1 cellular context compared by ENCODE assay signal in the genomic region with DNA sequence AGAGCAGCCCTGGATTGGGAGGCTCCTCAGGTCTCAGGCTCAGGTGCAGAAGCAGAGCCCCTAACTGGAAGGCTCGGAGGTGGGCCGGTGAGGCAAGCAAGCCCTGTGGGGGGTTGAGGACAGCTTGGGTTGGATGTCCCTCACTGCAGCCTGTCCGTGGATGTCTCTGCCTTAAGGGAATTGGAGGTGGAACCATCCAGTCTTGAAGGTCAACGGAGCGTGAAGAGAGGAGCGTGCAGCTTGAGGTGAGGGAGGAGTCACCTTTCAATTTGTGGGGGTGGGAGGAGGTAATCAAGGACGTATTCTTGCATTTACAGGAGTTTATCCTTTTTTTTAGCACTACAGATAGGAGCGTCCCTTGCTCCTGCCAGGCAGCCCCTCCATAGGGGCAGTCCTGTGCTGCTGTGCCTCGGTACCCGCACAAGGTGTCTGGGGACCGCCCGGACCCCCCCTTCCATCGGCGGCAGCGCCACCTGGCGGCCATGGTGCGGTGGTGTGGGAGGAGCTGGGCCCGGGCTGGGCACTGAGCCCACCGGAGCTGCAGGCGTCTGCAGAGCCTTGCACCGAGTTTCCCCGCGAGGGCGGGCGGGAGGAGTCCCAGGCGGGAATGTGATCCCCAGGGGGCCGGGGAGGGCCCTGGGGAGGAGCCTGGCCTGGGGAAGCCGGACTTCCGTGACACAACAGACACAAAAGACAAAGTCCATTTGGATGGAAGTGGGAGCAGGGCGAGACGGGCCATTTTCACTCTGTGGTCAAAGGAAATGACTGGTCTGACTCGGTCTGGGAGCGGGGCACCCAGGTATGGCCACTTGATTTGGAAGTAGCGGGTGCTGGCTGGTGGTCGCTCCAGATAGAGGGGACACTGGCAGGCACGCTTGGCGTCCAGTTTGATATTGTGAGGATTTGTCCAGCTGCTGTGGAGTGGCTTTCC.
TF ChIP-seq lines count a peak whose summit lies in the region.

No MANE protein-coding gene starts in this region.

TF ChIP-seq in HepG2, 621 proteins besides CTCF, POLR2A, EP300 and RAD21 (continued from another document and continues in another):
- TF ChIP-seq, protein P1, sequence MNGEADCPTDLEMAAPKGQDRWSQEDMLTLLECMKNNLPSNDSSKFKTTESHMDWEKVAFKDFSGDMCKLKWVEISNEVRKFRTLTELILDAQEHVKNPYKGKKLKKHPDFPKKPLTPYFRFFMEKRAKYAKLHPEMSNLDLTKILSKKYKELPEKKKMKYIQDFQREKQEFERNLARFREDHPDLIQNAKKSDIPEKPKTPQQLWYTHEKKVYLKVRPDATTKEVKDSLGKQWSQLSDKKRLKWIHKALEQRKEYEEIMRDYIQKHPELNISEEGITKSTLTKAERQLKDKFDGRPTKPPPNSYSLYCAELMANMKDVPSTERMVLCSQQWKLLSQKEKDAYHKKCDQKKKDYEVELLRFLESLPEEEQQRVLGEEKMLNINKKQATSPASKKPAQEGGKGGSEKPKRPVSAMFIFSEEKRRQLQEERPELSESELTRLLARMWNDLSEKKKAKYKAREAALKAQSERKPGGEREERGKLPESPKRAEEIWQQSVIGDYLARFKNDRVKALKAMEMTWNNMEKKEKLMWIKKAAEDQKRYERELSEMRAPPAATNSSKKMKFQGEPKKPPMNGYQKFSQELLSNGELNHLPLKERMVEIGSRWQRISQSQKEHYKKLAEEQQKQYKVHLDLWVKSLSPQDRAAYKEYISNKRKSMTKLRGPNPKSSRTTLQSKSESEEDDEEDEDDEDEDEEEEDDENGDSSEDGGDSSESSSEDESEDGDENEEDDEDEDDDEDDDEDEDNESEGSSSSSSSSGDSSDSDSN (CRISPR knock-in tag; IDR thresholded peaks at IDR 0.05) = peak; percentile 99
- TF ChIP-seq BRCA1 (CRISPR knock-in tag; IDR thresholded peaks at IDR 0.05) (peak; percentile 69; the same call in 1 of the 2 replicates), MED8 (CRISPR knock-in tag; IDR thresholded peaks at IDR 0.05; ENCODE audit: insufficient replicate concordance) (peak; percentile 15), RFX5 (IDR thresholded peaks at IDR 0.05; ENCODE audit: low read depth, low read length) (no peak), SATB2 (CRISPR knock-in tag; IDR thresholded peaks at IDR 0.05) (0 out of 2 replicates have a peak, but pooled peaks have one; percentile 75), ELF4 (CRISPR knock-in tag; IDR thresholded peaks at IDR 0.05; ENCODE audit: borderline replicate concordance) (peak; percentile 93), ZNF235 (CRISPR knock-in tag; IDR thresholded peaks at IDR 0.05; ENCODE audit: borderline replicate concordance) (no peak), FOXK2 (IDR thresholded peaks at IDR 0.05) (no peak), CCAR2 (optimal IDR thresholded peaks at IDR 0.05; ENCODE audit: low read depth, low read length) (peak; percentile 56), TSC22D2 (CRISPR knock-in tag; IDR thresholded peaks at IDR 0.05; ENCODE audit: borderline replicate concordance) (no peak), JDP2 (CRISPR knock-in tag; IDR thresholded peaks at IDR 0.05; ENCODE audit: borderline replicate concordance) (no peak), FOXM1 (CRISPR knock-in tag; IDR thresholded peaks at IDR 0.05) (no peak), ZNF446 (CRISPR knock-in tag; IDR thresholded peaks at IDR 0.05) (no peak), ZNF335 (CRISPR knock-in tag; IDR thresholded peaks at IDR 0.05) (peak; percentile 72; the same call in 1 of the 2 replicates), NKX3-1 (CRISPR knock-in tag; IDR thresholded peaks at IDR 0.05) (peak; percentile 82; the same call in 1 of the 2 replicates), FOXO1 (CRISPR knock-in tag; IDR thresholded peaks at IDR 0.05) (peak; percentile 60; the same call in 1 of the 2 replicates), JUN (CRISPR knock-in tag; IDR thresholded peaks at IDR 0.05) (no peak), ZNF264 (CRISPR knock-in tag; IDR thresholded peaks at IDR 0.05) (peak; percentile 93), ZNF138 (CRISPR knock-in tag; IDR thresholded peaks at IDR 0.05; ENCODE audit: low read depth) (0 out of 2 replicates have a peak, but pooled peaks have one; percentile 28), ZNF253 (CRISPR knock-in tag; IDR thresholded peaks at IDR 0.05; ENCODE audit: borderline replicate concordance) (no peak), PHF8 (CRISPR knock-in tag; IDR thresholded peaks at IDR 0.05) (peak; percentile 83), HNF4A (CRISPR knock-in tag; IDR thresholded peaks at IDR 0.05) (peak; percentile 96), ZNF180 (CRISPR knock-in tag; IDR thresholded peaks at IDR 0.05; ENCODE audit: borderline replicate concordance, low read depth) (no peak), SOX5 (CRISPR knock-in tag; IDR thresholded peaks at IDR 0.05; ENCODE audit: borderline replicate concordance) (peak; percentile 65), AGO2 (optimal IDR thresholded peaks at IDR 0.05; ENCODE audit: low read depth, low read length) (no peak), ZNF30 (CRISPR knock-in tag; IDR thresholded peaks at IDR 0.05) (0 out of 2 replicates have a peak, but pooled peaks have one; percentile 23), ZBTB21 (CRISPR knock-in tag; IDR thresholded peaks at IDR 0.05) (no peak), MEF2D (CRISPR knock-in tag; IDR thresholded peaks at IDR 0.05) (peak; percentile 65), ZNF878 (CRISPR knock-in tag; IDR thresholded peaks at IDR 0.05) (peak; percentile 72), FIP1L1 (IDR thresholded peaks at IDR 0.05; ENCODE audit: borderline replicate concordance, insufficient read depth, low read depth, low read length) (no peak), SUZ12 (IDR thresholded peaks at IDR 0.05; ENCODE audit: low read depth, low read length) (no peak), RNF2 (conservative IDR thresholded peaks at IDR 0.05; ENCODE audit: low read depth) (no peak), SIN3B (IDR thresholded peaks at IDR 0.05; ENCODE audit: low read length) (no peak), PHF21A (CRISPR knock-in tag; IDR thresholded peaks at IDR 0.05) (peak; percentile 97), MBD4 (IDR thresholded peaks at IDR 0.05; ENCODE audit: borderline replicate concordance, low read length) (no peak)
- TF ChIP-seq, protein P2, sequence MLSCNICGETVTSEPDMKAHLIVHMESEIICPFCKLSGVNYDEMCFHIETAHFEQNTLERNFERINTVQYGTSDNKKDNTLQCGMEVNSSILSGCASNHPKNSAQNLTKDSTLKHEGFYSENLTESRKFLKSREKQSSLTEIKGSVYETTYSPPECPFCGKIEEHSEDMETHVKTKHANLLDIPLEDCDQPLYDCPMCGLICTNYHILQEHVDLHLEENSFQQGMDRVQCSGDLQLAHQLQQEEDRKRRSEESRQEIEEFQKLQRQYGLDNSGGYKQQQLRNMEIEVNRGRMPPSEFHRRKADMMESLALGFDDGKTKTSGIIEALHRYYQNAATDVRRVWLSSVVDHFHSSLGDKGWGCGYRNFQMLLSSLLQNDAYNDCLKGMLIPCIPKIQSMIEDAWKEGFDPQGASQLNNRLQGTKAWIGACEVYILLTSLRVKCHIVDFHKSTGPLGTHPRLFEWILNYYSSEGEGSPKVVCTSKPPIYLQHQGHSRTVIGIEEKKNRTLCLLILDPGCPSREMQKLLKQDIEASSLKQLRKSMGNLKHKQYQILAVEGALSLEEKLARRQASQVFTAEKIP (CRISPR knock-in tag; IDR thresholded peaks at IDR 0.05; ENCODE audit: borderline replicate concordance) = no peak
- TF ChIP-seq, protein P3, sequence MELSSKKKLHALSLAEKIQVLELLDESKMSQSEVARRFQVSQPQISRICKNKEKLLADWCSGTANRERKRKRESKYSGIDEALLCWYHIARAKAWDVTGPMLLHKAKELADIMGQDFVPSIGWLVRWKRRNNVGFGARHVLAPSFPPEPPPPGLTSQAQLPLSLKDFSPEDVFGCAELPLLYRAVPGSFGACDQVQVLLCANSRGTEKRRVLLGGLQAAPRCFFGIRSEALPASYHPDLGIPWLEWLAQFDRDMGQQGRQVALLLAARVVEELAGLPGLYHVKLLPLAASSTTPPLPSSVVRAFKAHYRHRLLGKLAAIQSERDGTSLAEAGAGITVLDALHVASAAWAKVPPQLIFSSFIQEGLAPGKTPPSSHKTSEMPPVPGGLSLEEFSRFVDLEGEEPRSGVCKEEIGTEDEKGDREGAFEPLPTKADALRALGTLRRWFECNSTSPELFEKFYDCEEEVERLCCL (CRISPR knock-in tag; IDR thresholded peaks at IDR 0.05; ENCODE audit: borderline replicate concordance) = no peak
- TF ChIP-seq, protein P4, sequence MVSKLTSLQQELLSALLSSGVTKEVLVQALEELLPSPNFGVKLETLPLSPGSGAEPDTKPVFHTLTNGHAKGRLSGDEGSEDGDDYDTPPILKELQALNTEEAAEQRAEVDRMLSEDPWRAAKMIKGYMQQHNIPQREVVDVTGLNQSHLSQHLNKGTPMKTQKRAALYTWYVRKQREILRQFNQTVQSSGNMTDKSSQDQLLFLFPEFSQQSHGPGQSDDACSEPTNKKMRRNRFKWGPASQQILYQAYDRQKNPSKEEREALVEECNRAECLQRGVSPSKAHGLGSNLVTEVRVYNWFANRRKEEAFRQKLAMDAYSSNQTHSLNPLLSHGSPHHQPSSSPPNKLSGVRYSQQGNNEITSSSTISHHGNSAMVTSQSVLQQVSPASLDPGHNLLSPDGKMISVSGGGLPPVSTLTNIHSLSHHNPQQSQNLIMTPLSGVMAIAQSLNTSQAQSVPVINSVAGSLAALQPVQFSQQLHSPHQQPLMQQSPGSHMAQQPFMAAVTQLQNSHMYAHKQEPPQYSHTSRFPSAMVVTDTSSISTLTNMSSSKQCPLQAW (CRISPR knock-in tag; IDR thresholded peaks at IDR 0.05) = peak; percentile 65
- TF ChIP-seq, protein P5, sequence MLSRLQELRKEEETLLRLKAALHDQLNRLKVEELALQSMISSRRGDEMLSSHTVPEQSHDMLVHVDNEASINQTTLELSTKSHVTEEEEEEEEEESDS (CRISPR knock-in tag; IDR thresholded peaks at IDR 0.05; ENCODE audit: borderline replicate concordance) = peak; percentile 78; the same call in 1 of the 2 replicates
- TF ChIP-seq, protein P6, sequence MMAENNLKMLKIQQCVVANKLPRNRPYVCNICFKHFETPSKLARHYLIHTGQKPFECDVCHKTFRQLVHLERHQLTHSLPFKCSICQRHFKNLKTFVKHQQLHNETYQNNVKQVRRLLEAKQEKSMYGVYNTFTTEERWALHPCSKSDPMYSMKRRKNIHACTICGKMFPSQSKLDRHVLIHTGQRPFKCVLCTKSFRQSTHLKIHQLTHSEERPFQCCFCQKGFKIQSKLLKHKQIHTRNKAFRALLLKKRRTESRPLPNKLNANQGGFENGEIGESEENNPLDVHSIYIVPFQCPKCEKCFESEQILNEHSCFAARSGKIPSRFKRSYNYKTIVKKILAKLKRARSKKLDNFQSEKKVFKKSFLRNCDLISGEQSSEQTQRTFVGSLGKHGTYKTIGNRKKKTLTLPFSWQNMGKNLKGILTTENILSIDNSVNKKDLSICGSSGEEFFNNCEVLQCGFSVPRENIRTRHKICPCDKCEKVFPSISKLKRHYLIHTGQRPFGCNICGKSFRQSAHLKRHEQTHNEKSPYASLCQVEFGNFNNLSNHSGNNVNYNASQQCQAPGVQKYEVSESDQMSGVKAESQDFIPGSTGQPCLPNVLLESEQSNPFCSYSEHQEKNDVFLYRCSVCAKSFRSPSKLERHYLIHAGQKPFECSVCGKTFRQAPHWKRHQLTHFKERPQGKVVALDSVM (CRISPR knock-in tag; IDR thresholded peaks at IDR 0.05) = peak; percentile 43; the same call in 1 of the 2 replicates
- TF ChIP-seq, protein P7, sequence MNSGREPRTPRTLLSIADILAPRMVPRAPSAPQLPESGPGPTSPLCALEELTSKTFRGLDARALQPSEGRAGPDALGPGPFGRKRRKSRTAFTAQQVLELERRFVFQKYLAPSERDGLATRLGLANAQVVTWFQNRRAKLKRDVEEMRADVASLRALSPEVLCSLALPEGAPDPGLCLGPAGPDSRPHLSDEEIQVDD (CRISPR knock-in tag; IDR thresholded peaks at IDR 0.05; ENCODE audit: borderline replicate concordance) = no peak
- TF ChIP-seq, protein P8, sequence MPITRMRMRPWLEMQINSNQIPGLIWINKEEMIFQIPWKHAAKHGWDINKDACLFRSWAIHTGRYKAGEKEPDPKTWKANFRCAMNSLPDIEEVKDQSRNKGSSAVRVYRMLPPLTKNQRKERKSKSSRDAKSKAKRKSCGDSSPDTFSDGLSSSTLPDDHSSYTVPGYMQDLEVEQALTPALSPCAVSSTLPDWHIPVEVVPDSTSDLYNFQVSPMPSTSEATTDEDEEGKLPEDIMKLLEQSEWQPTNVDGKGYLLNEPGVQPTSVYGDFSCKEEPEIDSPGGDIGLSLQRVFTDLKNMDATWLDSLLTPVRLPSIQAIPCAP (CRISPR knock-in tag; IDR thresholded peaks at IDR 0.05; ENCODE audit: low read depth) = no peak
- TF ChIP-seq, protein P9, sequence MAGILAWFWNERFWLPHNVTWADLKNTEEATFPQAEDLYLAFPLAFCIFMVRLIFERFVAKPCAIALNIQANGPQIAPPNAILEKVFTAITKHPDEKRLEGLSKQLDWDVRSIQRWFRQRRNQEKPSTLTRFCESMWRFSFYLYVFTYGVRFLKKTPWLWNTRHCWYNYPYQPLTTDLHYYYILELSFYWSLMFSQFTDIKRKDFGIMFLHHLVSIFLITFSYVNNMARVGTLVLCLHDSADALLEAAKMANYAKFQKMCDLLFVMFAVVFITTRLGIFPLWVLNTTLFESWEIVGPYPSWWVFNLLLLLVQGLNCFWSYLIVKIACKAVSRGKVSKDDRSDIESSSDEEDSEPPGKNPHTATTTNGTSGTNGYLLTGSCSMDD (CRISPR knock-in tag; IDR thresholded peaks at IDR 0.05) = peak; percentile 66; the same call in 1 of the 2 replicates
- TF ChIP-seq, protein P10, sequence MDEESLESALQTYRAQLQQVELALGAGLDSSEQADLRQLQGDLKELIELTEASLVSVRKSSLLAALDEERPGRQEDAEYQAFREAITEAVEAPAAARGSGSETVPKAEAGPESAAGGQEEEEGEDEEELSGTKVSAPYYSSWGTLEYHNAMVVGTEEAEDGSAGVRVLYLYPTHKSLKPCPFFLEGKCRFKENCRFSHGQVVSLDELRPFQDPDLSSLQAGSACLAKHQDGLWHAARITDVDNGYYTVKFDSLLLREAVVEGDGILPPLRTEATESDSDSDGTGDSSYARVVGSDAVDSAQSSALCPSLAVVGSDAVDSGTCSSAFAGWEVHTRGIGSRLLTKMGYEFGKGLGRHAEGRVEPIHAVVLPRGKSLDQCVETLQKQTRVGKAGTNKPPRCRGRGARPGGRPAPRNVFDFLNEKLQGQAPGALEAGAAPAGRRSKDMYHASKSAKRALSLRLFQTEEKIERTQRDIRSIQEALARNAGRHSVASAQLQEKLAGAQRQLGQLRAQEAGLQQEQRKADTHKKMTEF (CRISPR knock-in tag; IDR thresholded peaks at IDR 0.05) = peak; percentile 95
- TF ChIP-seq, protein P11, sequence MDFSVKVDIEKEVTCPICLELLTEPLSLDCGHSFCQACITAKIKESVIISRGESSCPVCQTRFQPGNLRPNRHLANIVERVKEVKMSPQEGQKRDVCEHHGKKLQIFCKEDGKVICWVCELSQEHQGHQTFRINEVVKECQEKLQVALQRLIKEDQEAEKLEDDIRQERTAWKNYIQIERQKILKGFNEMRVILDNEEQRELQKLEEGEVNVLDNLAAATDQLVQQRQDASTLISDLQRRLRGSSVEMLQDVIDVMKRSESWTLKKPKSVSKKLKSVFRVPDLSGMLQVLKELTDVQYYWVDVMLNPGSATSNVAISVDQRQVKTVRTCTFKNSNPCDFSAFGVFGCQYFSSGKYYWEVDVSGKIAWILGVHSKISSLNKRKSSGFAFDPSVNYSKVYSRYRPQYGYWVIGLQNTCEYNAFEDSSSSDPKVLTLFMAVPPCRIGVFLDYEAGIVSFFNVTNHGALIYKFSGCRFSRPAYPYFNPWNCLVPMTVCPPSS (IDR thresholded peaks at IDR 0.05) = no peak
